Comparison of ENCODE assay signal across 20 cellular contexts in the genomic region with DNA sequence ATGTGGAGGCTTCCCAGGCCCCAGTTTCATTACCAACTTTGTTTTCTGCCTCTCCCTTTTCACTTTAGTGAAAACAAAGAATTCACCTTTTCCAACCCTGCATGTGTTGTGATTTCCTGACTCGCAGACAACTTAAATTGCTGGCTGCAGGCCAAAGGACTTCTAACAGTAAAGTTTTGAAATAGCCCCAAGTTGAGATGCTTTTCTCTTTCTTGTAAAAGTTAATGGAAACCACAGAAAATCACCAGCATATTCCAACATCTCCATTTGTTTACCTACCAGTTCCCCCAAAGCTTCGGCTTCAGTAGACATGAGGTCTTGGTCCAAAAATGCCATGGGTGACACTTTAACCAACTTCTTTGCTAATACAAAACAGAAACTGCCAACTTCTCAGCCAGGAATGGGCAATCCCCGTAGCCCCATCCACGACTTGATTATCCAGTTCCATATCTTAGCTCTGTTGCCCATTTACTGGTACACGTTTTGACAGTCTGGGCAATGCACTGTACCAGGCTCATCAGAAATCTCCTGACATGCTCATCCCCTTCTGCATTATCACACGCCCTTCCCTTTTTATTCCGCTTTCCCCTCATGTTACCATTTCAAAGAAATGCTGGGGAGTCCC.
DNase-seq lines count a peak whose midpoint lies in the region; ATAC-seq and TF ChIP-seq lines count a peak whose summit lies in the region.
"Had no signal": no experiment of that assay in that cellular context is flagged by ENCODE, and none has a peak within 500 bp of the region (broad histone marks: within the 10 kb centered on the region; RNA-seq: fewer than 3 reads in every experiment).

No MANE protein-coding gene starts in this region.

- H3K9ac ChIP-seq in adipocyte (ENCODE audit: low read length), result no peak overlapping the region

- H3K27ac Mint-ChIP-seq in nephron progenitor cell (peak overlapping the region; percentile 40), glutamatergic neuron (ENCODE audit: unreplicated experiment) (no peak overlapping the region)
- H3K27ac Mint-ChIP-seq: CD4-positive, alpha-beta T cell had no signal

- H3K27me3 ChIP-seq in adipocyte (replicated peaks; ENCODE audit: control insufficient read depth, insufficient read depth, low read length), result peaks cover 6% of the 10 kb centered on the region
- H3K27me3 ChIP-seq: neutrophil, right atrium auricular region, testis had no signal

- H3K9me3 ChIP-seq in adipocyte (ENCODE audit: control insufficient read depth, low read length), result peaks cover 3% of the 10 kb centered on the region
- H3K9me3 ChIP-seq: neutrophil, right atrium auricular region, testis had no signal

- no peaks in the 10 kb centered on the region for H3K36me3 ChIP-seq in adipocyte (ENCODE audit: control insufficient read depth, insufficient read depth, low read length, severe bottlenecking)
- H3K36me3 ChIP-seq: neutrophil, right atrium auricular region had no signal

- H3K4me3 ChIP-seq in adipocyte (ENCODE audit: low read length), result no peak overlapping the region
- H3K4me3 ChIP-seq: right atrium auricular region, testis had no signal

- no peak overlapping the region for H3K4me3 Mint-ChIP-seq in nephron progenitor cell
- no peak overlapping the region for H3K4me3 Mint-ChIP-seq in glutamatergic neuron (ENCODE audit: unreplicated experiment)
- H3K4me3 Mint-ChIP-seq: CD4-positive, alpha-beta T cell had no signal

- H3K4me1 ChIP-seq in adipocyte (ENCODE audit: control insufficient read depth, insufficient read depth, low read length), result no peaks in the 10 kb centered on the region
- H3K4me1 ChIP-seq: right atrium auricular region, testis had no signal

- H3K27me3 Mint-ChIP-seq in nephron progenitor cell (ENCODE audit: low read depth, poor library complexity), result peaks cover 8% of the 10 kb centered on the region
- peaks cover 4% of the 10 kb centered on the region for H3K27me3 Mint-ChIP-seq in glutamatergic neuron (ENCODE audit: unreplicated experiment)
- H3K27me3 Mint-ChIP-seq: CD4-positive, alpha-beta T cell had no signal

- peaks cover 16% of the 10 kb centered on the region for H3K4me1 Mint-ChIP-seq in nephron progenitor cell
- H3K4me1 Mint-ChIP-seq in glutamatergic neuron (ENCODE audit: low read depth, unreplicated experiment), result no peaks in the 10 kb centered on the region

- H3K9me3 Mint-ChIP-seq in nephron progenitor cell, result peaks cover 7% of the 10 kb centered on the region
- H3K9me3 Mint-ChIP-seq in glutamatergic neuron (ENCODE audit: unreplicated experiment), result no peaks in the 10 kb centered on the region
- H3K9me3 Mint-ChIP-seq: CD4-positive, alpha-beta T cell had no signal

- TF ChIP-seq CTCF in nephron progenitor cell (IDR thresholded peaks at IDR 0.05) (no peak), glutamatergic neuron (IDR thresholded peaks at IDR 0.05; ENCODE audit: partially characterized antibody, unreplicated experiment) (no peak)

- no peak for ATAC-seq in sciatic nerve
- ATAC-seq: left cardiac atrium had no signal

- intact Hi-C loops in sciatic nerve (cut with DNase I), result no loop called here

- peaks cover 7% of the 10 kb centered on the region for H3K36me3 Mint-ChIP-seq in nephron progenitor cell (ENCODE audit: low read depth)
- H3K36me3 Mint-ChIP-seq in glutamatergic neuron (ENCODE audit: unreplicated experiment), result no peaks in the 10 kb centered on the region

- peak; percentile 71 for DNase-seq in EH (ENCODE audit: low read depth)
- peak; percentile 46 for DNase-seq in adipocyte (ENCODE audit: low read depth)
- peak; percentile 62 for DNase-seq in fibroblast of peridontal ligament (ENCODE audit: extremely low read depth)
- no peak for DNase-seq in nephron progenitor cell
- no peak for DNase-seq in glutamatergic neuron
- no peak for DNase-seq in central memory CD4-positive, alpha-beta T cell
- no peak for DNase-seq in NCI-H1436 treated with DMSO at 0.1 percent for 48 hours (lab: John Stamatoyannopoulos, UW)
- DNase-seq in sciatic nerve (ENCODE audit: low spot score), result no peak
- DNase-seq: ACHN; activated CD4-positive, alpha-beta T cell treated with anti-CD3 and anti-CD28 coated beads, Interleukin-2, amount 50 U/mL, for 1 hour; activated gamma-delta T cell; CD4-positive, alpha-beta T cell; cerebellar nuclear complex; left cardiac atrium; NCI-H1048; NCI-H2081 treated with DMSO at 0.1 percent for 48 hours; NCI-H524; testis had no signal

Comparison
In these comparisons a context has a peak if more than half of its experiments do, and no peak if none do; other contexts are left out.
1. DNase-seq: peak in EH (single experiment), adipocyte (single experiment) and fibroblast of peridontal ligament (single experiment); none in nephron progenitor cell (single experiment), glutamatergic neuron (single experiment), central memory CD4-positive, alpha-beta T cell (single experiment), NCI-H1436 treated with DMSO at 0.1 percent for 48 hours (single experiment) and sciatic nerve (single experiment).